ENCODE assay signal across 15 cellular contexts in the genomic region with DNA sequence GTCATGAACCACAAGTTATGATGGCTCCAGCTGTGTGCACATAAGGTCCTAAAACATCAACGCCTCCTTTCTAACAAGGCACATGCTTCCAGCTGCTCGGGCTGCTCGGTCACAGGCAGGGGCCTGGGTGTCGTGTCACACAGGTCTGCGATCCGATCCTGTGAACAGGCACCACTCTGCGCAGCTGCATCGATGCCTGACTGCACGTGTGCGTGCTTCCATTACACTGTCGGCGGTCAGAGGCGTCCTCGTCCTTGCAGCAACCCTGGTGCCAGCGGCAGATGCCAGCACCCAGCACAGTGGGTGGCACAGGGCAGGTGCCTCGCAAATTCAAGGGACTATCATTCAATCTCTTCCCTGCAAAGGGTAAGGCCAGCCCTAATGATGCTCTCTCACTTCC. TPM values are rescaled to one million over a fixed set of nuclear protein-coding genes. Genes with fewer than 3 reads are reported as not detected.
"Had no signal": no experiment of that assay in that cellular context is flagged by ENCODE, and none has a peak within 500 bp of the region (broad histone marks: within the 10 kb centered on the region; RNA-seq: fewer than 3 reads in every experiment).

No MANE protein-coding gene starts in this region.

- H3K9ac ChIP-seq: neural progenitor cell had no signal

- FAIRE-seq: keratinocyte, small intestine had no signal

- H3K27me3 ChIP-seq: body of pancreas, uterus had no signal

- H3K9me3 ChIP-seq: body of pancreas, gastroesophageal sphincter, left ventricle myocardium inferior, tibial artery, uterus had no signal

- DNase-seq: activated CD4-positive, alpha-beta T cell treated with anti-CD3 and anti-CD28 coated beads, Interleukin-2, amount 10 ng/mL, durations not matched to agents 24 days and 14 days; activated naive CD4-positive, alpha-beta T cell treated with anti-CD3 and anti-CD28 coated beads for 36 hours; body of pancreas; left ventricle myocardium inferior; small intestine; T1000; tibial artery; uterus had no signal

- H3K4me3 Mint-ChIP-seq: activated CD4-positive, alpha-beta T cell treated with anti-CD3 and anti-CD28 coated beads, Interleukin-2, amount 10 ng/mL, durations not matched to agents 24 days and 14 days; dendritic cell treated with granulocyte-macrophage colony-stimulating factor and Interleukin-4, amounts not matched to agents 40 ng/mL and 50 ng/mL, for 4 days had no signal

- ATAC-seq: gastroesophageal sphincter had no signal

- H3K4me3 ChIP-seq: body of pancreas, gastroesophageal sphincter, tibial artery, uterus had no signal

- H3K9me3 Mint-ChIP-seq: activated CD4-positive, alpha-beta T cell treated with anti-CD3 and anti-CD28 coated beads, Interleukin-2, amount 10 ng/mL, durations not matched to agents 24 days and 14 days; activated naive CD4-positive, alpha-beta T cell treated with anti-CD3 and anti-CD28 coated beads for 36 hours; dendritic cell treated with granulocyte-macrophage colony-stimulating factor and Interleukin-4, amounts not matched to agents 40 ng/mL and 50 ng/mL, for 4 days; memory B cell; neural progenitor cell had no signal

- H3K27ac ChIP-seq: gastroesophageal sphincter, left ventricle myocardium inferior, neural progenitor cell, tibial artery, uterus, VCaP had no signal

- H3K36me3 ChIP-seq: gastroesophageal sphincter, left ventricle myocardium inferior, neural progenitor cell, tibial artery, uterus had no signal

- H3K4me1 ChIP-seq: uterus had no signal

- H3K36me3 Mint-ChIP-seq: neural progenitor cell had no signal

- H3K27ac Mint-ChIP-seq: activated CD4-positive, alpha-beta T cell treated with anti-CD3 and anti-CD28 coated beads, Interleukin-2, amount 10 ng/mL, durations not matched to agents 24 days and 14 days; activated naive CD4-positive, alpha-beta T cell treated with anti-CD3 and anti-CD28 coated beads for 36 hours; dendritic cell treated with granulocyte-macrophage colony-stimulating factor and Interleukin-4, amounts not matched to agents 40 ng/mL and 50 ng/mL, for 4 days; memory B cell; neural progenitor cell had no signal

RNA-seq across cellular contexts. Expression of a gene that starts 24.2 kb away (rescaled TPM):
- total RNA-seq: activated CD4-positive, alpha-beta T cell treated with anti-CD3 and anti-CD28 coated beads, Interleukin-2, amount 10 ng/mL, durations not matched to agents 24 days and 14 days; activated naive CD4-positive, alpha-beta T cell treated with anti-CD3 and anti-CD28 coated beads for 36 hours; body of pancreas; epithelial cell of proximal tubule; gastroesophageal sphincter; left ventricle myocardium inferior had no signal
